ENCODE assay signal across 1 cellular context in genomic region chr1:180565472-180565871, GRCh38.
TF ChIP-seq lines count a peak whose summit lies in the region.

No MANE protein-coding gene starts in this region.

TF ChIP-seq in K562, 482 proteins besides CTCF, POLR2A, EP300 and RAD21:
- TF ChIP-seq ZC3H4 (CRISPR knock-in tag; IDR thresholded peaks at IDR 0.05; ENCODE audit: borderline replicate concordance), result no peak
- TF ChIP-seq ATF6 (CRISPR knock-in tag; IDR thresholded peaks at IDR 0.05), result no peak
- no peak for TF ChIP-seq ZBTB7A (IDR thresholded peaks at IDR 0.05; ENCODE audit: borderline replicate concordance, control insufficient read depth, low read depth, low read length)
- no peak for TF ChIP-seq HLTF (IDR thresholded peaks at IDR 0.05)
- TF ChIP-seq ZNF280A (IDR thresholded peaks at IDR 0.05; ENCODE audit: low read depth, partially characterized antibody), result no peak
- TF ChIP-seq ETS2 (tag; IDR thresholded peaks at IDR 0.05; ENCODE audit: borderline replicate concordance, poor library complexity, severe bottlenecking), result no peak
- TF ChIP-seq HNRNPLL (IDR thresholded peaks at IDR 0.05; ENCODE audit: low read depth, low read length, poor library complexity, severe bottlenecking), result no peak
- no peak for TF ChIP-seq ARID3B (CRISPR knock-in tag; IDR thresholded peaks at IDR 0.05; ENCODE audit: borderline replicate concordance)
- TF ChIP-seq MCM2 (IDR thresholded peaks at IDR 0.05; ENCODE audit: low read depth), result no peak
- no peak for TF ChIP-seq ZBTB49 (CRISPR knock-in tag; IDR thresholded peaks at IDR 0.05; ENCODE audit: borderline replicate concordance)
TF ChIP-seq in K562: peak in this region for 0.
